ENCODE assay signal across 1 cellular context in the genomic region with DNA sequence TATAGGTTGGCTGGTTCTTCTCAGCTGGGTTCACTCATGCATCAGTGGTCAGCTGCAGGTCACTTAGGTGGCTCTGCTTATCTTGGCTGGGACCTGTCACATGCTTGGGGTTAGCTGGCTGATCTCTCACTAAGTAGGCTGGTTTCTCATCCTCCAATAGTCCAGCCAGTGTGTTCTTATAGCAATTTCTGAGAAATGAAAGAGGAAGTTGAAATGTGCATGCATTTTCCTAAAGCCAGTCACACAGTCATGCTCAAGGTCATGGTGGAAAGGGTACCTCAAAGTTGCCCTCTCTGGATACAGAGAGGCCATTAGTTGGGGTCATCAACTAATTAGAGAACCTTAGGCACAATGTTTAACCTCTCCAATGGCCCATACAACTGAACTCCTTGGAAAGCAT.
TF ChIP-seq lines count a peak whose summit lies in the region.

No MANE protein-coding gene starts in this region.

TF ChIP-seq in GM12878, 131 proteins besides CTCF, POLR2A, EP300 and RAD21 (continued from another document):
- TF ChIP-seq, protein P1, sequence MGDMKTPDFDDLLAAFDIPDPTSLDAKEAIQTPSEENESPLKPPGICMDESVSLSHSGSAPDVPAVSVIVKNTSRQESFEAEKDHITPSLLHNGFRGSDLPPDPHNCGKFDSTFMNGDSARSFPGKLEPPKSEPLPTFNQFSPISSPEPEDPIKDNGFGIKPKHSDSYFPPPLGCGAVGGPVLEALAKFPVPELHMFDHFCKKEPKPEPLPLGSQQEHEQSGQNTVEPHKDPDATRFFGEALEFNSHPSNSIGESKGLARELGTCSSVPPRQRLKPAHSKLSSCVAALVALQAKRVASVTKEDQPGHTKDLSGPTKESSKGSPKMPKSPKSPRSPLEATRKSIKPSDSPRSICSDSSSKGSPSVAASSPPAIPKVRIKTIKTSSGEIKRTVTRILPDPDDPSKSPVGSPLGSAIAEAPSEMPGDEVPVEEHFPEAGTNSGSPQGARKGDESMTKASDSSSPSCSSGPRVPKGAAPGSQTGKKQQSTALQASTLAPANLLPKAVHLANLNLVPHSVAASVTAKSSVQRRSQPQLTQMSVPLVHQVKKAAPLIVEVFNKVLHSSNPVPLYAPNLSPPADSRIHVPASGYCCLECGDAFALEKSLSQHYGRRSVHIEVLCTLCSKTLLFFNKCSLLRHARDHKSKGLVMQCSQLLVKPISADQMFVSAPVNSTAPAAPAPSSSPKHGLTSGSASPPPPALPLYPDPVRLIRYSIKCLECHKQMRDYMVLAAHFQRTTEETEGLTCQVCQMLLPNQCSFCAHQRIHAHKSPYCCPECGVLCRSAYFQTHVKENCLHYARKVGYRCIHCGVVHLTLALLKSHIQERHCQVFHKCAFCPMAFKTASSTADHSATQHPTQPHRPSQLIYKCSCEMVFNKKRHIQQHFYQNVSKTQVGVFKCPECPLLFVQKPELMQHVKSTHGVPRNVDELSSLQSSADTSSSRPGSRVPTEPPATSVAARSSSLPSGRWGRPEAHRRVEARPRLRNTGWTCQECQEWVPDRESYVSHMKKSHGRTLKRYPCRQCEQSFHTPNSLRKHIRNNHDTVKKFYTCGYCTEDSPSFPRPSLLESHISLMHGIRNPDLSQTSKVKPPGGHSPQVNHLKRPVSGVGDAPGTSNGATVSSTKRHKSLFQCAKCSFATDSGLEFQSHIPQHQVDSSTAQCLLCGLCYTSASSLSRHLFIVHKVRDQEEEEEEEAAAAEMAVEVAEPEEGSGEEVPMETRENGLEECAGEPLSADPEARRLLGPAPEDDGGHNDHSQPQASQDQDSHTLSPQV (IDR thresholded peaks at IDR 0.05), result no peak
- no peak for TF ChIP-seq POLR2AphosphoS5 (IDR thresholded peaks at IDR 0.05; ENCODE audit: low read length)
- peak; percentile 45 for TF ChIP-seq IKZF1 (conservative IDR thresholded peaks at IDR 0.05)
- TF ChIP-seq, protein P2, sequence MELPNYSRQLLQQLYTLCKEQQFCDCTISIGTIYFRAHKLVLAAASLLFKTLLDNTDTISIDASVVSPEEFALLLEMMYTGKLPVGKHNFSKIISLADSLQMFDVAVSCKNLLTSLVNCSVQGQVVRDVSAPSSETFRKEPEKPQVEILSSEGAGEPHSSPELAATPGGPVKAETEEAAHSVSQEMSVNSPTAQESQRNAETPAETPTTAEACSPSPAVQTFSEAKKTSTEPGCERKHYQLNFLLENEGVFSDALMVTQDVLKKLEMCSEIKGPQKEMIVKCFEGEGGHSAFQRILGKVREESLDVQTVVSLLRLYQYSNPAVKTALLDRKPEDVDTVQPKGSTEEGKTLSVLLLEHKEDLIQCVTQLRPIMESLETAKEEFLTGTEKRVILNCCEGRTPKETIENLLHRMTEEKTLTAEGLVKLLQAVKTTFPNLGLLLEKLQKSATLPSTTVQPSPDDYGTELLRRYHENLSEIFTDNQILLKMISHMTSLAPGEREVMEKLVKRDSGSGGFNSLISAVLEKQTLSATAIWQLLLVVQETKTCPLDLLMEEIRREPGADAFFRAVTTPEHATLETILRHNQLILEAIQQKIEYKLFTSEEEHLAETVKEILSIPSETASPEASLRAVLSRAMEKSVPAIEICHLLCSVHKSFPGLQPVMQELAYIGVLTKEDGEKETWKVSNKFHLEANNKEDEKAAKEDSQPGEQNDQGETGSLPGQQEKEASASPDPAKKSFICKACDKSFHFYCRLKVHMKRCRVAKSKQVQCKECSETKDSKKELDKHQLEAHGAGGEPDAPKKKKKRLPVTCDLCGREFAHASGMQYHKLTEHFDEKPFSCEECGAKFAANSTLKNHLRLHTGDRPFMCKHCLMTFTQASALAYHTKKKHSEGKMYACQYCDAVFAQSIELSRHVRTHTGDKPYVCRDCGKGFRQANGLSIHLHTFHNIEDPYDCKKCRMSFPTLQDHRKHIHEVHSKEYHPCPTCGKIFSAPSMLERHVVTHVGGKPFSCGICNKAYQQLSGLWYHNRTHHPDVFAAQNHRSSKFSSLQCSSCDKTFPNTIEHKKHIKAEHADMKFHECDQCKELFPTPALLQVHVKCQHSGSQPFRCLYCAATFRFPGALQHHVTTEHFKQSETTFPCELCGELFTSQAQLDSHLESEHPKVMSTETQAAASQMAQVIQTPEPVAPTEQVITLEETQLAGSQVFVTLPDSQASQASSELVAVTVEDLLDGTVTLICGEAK (IDR thresholded peaks at IDR 0.05; ENCODE audit: borderline replicate concordance), result no peak
- TF ChIP-seq NFYA (IDR thresholded peaks at IDR 0.05; ENCODE audit: borderline replicate concordance, low read depth, low read length), result no peak
- peak; percentile 73 for TF ChIP-seq RAD51 (IDR thresholded peaks at IDR 0.05)
- no peak for TF ChIP-seq FOXM1 (IDR thresholded peaks at IDR 0.05; ENCODE audit: low read depth, low read length)
- TF ChIP-seq MTA3 (IDR thresholded peaks at IDR 0.05; ENCODE audit: borderline replicate concordance, low read length), result no peak
- TF ChIP-seq, protein P3, sequence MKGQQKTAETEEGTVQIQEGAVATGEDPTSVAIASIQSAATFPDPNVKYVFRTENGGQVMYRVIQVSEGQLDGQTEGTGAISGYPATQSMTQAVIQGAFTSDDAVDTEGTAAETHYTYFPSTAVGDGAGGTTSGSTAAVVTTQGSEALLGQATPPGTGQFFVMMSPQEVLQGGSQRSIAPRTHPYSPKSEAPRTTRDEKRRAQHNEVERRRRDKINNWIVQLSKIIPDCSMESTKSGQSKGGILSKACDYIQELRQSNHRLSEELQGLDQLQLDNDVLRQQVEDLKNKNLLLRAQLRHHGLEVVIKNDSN (IDR thresholded peaks at IDR 0.05; ENCODE audit: borderline replicate concordance, extremely low read length, insufficient read depth, low read depth, low read length), result no peak
- no peak for TF ChIP-seq HDAC2 (IDR thresholded peaks at IDR 0.05)
- TF ChIP-seq NR2F1 (conservative IDR thresholded peaks at IDR 0.05), result peak; percentile 87
- peak; percentile 63 for TF ChIP-seq SPI1 (IDR thresholded peaks at IDR 0.05; ENCODE audit: borderline replicate concordance, insufficient read depth, low read depth, low read length)
- TF ChIP-seq CREB1 (IDR thresholded peaks at IDR 0.05; ENCODE audit: low read depth), result no peak
- no peak for TF ChIP-seq RB1 (IDR thresholded peaks at IDR 0.05; ENCODE audit: borderline replicate concordance)
- TF ChIP-seq CHD2 (IDR thresholded peaks at IDR 0.05; ENCODE audit: borderline replicate concordance, low read depth, low read length), result no peak
- no peak for TF ChIP-seq ZSCAN29 (IDR thresholded peaks at IDR 0.05)
- no peak for TF ChIP-seq NR2C2 (IDR thresholded peaks at IDR 0.05; ENCODE audit: borderline replicate concordance, control insufficient read depth, insufficient read length, low read depth)
- TF ChIP-seq, protein P4, sequence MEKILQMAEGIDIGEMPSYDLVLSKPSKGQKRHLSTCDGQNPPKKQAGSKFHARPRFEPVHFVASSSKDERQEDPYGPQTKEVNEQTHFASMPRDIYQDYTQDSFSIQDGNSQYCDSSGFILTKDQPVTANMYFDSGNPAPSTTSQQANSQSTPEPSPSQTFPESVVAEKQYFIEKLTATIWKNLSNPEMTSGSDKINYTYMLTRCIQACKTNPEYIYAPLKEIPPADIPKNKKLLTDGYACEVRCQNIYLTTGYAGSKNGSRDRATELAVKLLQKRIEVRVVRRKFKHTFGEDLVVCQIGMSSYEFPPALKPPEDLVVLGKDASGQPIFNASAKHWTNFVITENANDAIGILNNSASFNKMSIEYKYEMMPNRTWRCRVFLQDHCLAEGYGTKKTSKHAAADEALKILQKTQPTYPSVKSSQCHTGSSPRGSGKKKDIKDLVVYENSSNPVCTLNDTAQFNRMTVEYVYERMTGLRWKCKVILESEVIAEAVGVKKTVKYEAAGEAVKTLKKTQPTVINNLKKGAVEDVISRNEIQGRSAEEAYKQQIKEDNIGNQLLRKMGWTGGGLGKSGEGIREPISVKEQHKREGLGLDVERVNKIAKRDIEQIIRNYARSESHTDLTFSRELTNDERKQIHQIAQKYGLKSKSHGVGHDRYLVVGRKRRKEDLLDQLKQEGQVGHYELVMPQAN (conservative IDR thresholded peaks at IDR 0.05), result no peak
- TF ChIP-seq CHD4 (IDR thresholded peaks at IDR 0.05), result no peak
- TF ChIP-seq FOXK2 (IDR thresholded peaks at IDR 0.05), result no peak
- no peak for TF ChIP-seq ZNF217 (IDR thresholded peaks at IDR 0.05)
- no peak; the same call in 1 of the 2 replicates for TF ChIP-seq GATAD2B (conservative IDR thresholded peaks at IDR 0.05; ENCODE audit: low read depth)
